16 cellular contexts compared by ENCODE assay signal in the genomic region with DNA sequence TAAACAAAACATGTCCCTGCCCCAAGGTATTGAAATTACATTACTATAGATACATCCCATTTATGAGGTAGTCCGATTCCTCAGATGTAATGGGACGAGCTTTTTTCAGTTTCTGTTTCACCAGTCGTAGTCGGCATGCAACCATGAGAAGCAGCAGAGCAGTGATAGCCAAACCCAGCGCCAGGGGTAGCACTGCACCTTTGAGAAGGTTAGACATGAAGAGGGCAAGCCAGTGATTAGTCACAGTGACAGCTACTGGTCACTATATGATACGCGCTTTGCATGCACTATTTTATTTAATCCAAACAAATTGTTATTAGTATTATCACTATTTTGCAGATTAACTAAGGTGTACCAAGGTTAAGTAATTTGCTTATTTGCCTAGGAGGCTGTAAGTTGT. TPM values are rescaled to one million over a fixed set of nuclear protein-coding genes. Genes with fewer than 3 reads are reported as not detected.
DNase-seq lines count a peak whose midpoint lies in the region; ATAC-seq and TF ChIP-seq lines count a peak whose summit lies in the region.
"Had no signal": no experiment of that assay in that cellular context is flagged by ENCODE, and none has a peak within 500 bp of the region (broad histone marks: within the 10 kb centered on the region; RNA-seq: fewer than 3 reads in every experiment).

No MANE protein-coding gene starts in this region.

- no peak overlapping the region for H2AFZ ChIP-seq in KMS-11 (ENCODE audit: low read depth)

- H3K27me3 ChIP-seq in right atrium auricular region (no peaks in the 10 kb centered on the region), KMS-11 (ENCODE audit: insufficient read depth, low read depth) (no peaks in the 10 kb centered on the region), Panc1 (ENCODE audit: control insufficient read depth, insufficient read depth, low read length) (no peaks in the 10 kb centered on the region), psoas muscle (ENCODE audit: insufficient read depth in 3 of 3, low read length in 2 of 3) (no peaks in the 10 kb centered on the region)
- H3K27me3 ChIP-seq: SJCRH30 had no signal

- in situ Hi-C loops in Panc1 (cut with HindIII; ENCODE audit: low pct_unique_long_range_greater_than_20kb, low sequenced_read_pairs): no loop called here

- H3K4me1 ChIP-seq in right atrium auricular region (no peaks in the 10 kb centered on the region), KMS-11 (ENCODE audit: low read depth, poor library complexity, severe bottlenecking) (peaks cover 6% of the 10 kb centered on the region), Panc1 (ENCODE audit: control insufficient read depth, insufficient read depth, low read length) (no peaks in the 10 kb centered on the region), psoas muscle (peaks cover 11% of the 10 kb centered on the region)
- H3K4me1 ChIP-seq: A549, SJCRH30 had no signal

- ATAC-seq in Right ventricle myocardium superior (ENCODE audit: poor library complexity) (peak; percentile 64), Panc1 (peak; percentile 60; the same call in 1 of the 2 replicates), psoas muscle (peak; percentile 43 to 67 (median 56))
- ATAC-seq: A549 had no signal

- peak overlapping the region; percentile 11 for H3K4me2 ChIP-seq in KMS-11
- H3K4me2 ChIP-seq: A549 had no signal

- H3K79me2 ChIP-seq in KMS-11 (ENCODE audit: insufficient read depth, low read depth): no peaks in the 10 kb centered on the region

- intact Hi-C loops in Right ventricle myocardium superior (cut with DNase I) (no loop called here), Panc1 (cut with micrococcal nuclease; ENCODE audit: unreplicated experiment) (no loop called here), psoas muscle (cut with DNase I) (no loop called here)

- no peaks in the 10 kb centered on the region; the same call in 1 of the 2 replicates for H4K20me1 ChIP-seq in KMS-11 (ENCODE audit: insufficient read depth)

- H3K9ac ChIP-seq in KMS-11: no peak overlapping the region

- CTCF ChIA-PET in Panc1 (lab: Charles Lee): no interaction called here

- H3K27ac ChIP-seq in right atrium auricular region (no peak overlapping the region), KMS-11 (no peak overlapping the region), Panc1 (ENCODE audit: low read length) (no peak overlapping the region), psoas muscle (no peak overlapping the region)
- H3K27ac ChIP-seq: A549, SJCRH30 had no signal

- TF ChIP-seq CTCF in right atrium auricular region (IDR thresholded peaks at IDR 0.05) (no peak), KMS-11 (conservative IDR thresholded peaks at IDR 0.05; ENCODE audit: low read depth, low read length) (peak; percentile 30; the same call in 1 of the 2 replicates), Panc1 (IDR thresholded peaks at IDR 0.05) (no peak; the same call in 1 of the 2 replicates), psoas muscle (IDR thresholded peaks at IDR 0.05) (no peak)

- no TSS peak for BruUV-seq in Panc1 (replicated peaks; lab: Mats Ljungman, UMichigan)

- no peaks in the 10 kb centered on the region for H3K36me3 ChIP-seq in right atrium auricular region
- no peaks in the 10 kb centered on the region for H3K36me3 ChIP-seq in KMS-11 (ENCODE audit: insufficient read depth)
- H3K36me3 ChIP-seq in Panc1 (ENCODE audit: control insufficient read depth, insufficient read depth, low read length): peaks cover 17% of the 10 kb centered on the region; the same call in 1 of the 2 replicates
- peaks cover 0 to 8% of the 10 kb centered on the region in 2 donors for H3K36me3 ChIP-seq in psoas muscle (ENCODE audit: insufficient read depth in 1 of 2, low read depth in 1 of 2)

- H3K9me3 ChIP-seq in right atrium auricular region (no peaks in the 10 kb centered on the region), Panc1 (ENCODE audit: control insufficient read depth, insufficient read depth, low read depth, low read length) (no peaks in the 10 kb centered on the region), psoas muscle (no peaks in the 10 kb centered on the region)
- H3K9me3 ChIP-seq: A549, SJCRH30 had no signal

- no peak for DNase-seq in Right ventricle myocardium superior
- DNase-seq in right atrium auricular region (ENCODE audit: low spot score): no peak
- DNase-seq in Panc1 (ENCODE audit: low read depth, low spot score): no peak
- no peak for DNase-seq in psoas muscle
- DNase-seq in NCI-H2081 treated with DMSO at 0.1 percent for 48 hours (lab: John Stamatoyannopoulos, UW): no peak
- DNase-seq in HT-29 (ENCODE audit: low spot score): no peak
- DNase-seq: C1 segment of cervical spinal cord, GF-D8, NCI-H1092, NCI-H146, NCI-H2081, NCI-H510A treated with DMSO at 0.1 percent for 48 hours, SJCRH30, SW 1271 had no signal

- POLR2A ChIA-PET in Panc1 (lab: Charles Lee): interaction anchor here (0.6 to 0.7 kb wide), 3 partner anchors 9 to 258 kb away, joined by 3 to 8 read pairs (median 3); no protein-coding TSS in a partner anchor

- H3K4me3 ChIP-seq in right atrium auricular region: no peak overlapping the region
- H3K4me3 ChIP-seq in KMS-11 (IDR thresholded peaks at IDR 0.05; ENCODE audit: insufficient read depth, low read depth, low read length): no peak overlapping the region
- no peak overlapping the region for H3K4me3 ChIP-seq in Panc1 (ENCODE audit: low read depth in 2 of 2, low read length in 2 of 2)
- no peak overlapping the region for H3K4me3 ChIP-seq in psoas muscle
- H3K4me3 ChIP-seq: A549, SJCRH30 had no signal

- 72 to 96% (median 77%) methylated on average over 7 of the region's 7 CpGs for WGBS in psoas muscle, 3 donors

RNA-seq across cellular contexts. Expression of gene LRP11, which starts 43.7 kb away (rescaled TPM):
- 17.4 TPM for total RNA-seq in Right ventricle myocardium superior
- total RNA-seq in right atrium auricular region: 10 to 100 TPM; 17.0 to 25.7 TPM
- total RNA-seq in Panc1 (2021; ENCODE audit: unreplicated experiment): 151 TPM
- polyA plus RNA-seq in Panc1 (2012; ENCODE audit: insufficient read length): 102 TPM
- total RNA-seq in psoas muscle: 10 to 100 TPM in 2 of 4 donors, 1 to 10 TPM in 2; 7.9 to 29.6 (median 10.2) TPM
- polyA plus RNA-seq in psoas muscle: 1 to 10 TPM; 1.6 to 3.2 (median 2.5) TPM
- 37.9 and 43.0 TPM in 2 replicates for total RNA-seq in HT-29 (2014; rRNA removed; shearing (Covaris generic))
